1 cellular context compared by ENCODE assay signal in the genomic region with DNA sequence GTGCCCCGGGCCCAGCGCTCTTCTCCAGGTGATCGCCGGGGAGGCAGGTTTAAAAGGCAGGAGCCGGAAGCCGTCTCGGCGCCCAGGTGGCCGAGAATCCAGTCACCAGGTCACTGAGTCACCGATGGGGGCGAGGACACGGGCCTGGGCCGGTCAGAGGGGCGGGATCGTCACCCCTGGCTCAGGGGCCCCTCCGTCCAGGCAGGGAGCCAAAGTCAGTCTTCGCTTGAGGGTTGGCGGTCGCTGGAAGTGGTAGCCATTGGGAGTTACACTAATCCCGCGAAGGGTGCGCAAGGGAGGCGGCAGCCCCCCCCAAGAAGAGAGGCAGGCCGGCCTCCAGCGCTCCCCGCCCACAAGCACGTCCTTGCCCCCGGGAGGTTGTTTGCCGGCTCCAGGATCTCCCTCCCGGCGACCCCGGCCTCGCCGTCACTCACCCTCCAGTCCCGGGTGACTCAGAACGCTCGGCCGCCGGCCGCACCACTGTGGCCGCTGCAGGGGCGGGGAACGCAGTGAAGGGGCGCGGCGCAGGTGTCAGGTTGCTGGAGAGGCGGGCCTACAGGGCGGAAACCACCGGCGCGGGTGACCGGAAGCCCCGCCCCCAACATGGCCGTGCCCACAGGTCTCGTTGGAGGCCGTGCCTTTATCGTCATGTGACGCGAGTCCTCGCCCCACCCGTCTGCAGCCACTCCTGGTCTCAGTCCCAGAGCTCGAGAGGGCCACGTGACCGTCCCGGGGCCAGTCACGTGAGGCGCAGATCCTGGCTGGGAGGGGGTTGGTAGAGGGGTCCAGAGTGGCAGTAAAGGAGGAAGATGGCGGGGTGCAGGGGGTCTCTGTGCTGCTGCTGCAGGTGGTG.
A peak's percentile ranks its signal among the peaks of the same experiment; 100 is the strongest.
TF ChIP-seq lines count a peak whose summit lies in the region.

A gene with protein sequence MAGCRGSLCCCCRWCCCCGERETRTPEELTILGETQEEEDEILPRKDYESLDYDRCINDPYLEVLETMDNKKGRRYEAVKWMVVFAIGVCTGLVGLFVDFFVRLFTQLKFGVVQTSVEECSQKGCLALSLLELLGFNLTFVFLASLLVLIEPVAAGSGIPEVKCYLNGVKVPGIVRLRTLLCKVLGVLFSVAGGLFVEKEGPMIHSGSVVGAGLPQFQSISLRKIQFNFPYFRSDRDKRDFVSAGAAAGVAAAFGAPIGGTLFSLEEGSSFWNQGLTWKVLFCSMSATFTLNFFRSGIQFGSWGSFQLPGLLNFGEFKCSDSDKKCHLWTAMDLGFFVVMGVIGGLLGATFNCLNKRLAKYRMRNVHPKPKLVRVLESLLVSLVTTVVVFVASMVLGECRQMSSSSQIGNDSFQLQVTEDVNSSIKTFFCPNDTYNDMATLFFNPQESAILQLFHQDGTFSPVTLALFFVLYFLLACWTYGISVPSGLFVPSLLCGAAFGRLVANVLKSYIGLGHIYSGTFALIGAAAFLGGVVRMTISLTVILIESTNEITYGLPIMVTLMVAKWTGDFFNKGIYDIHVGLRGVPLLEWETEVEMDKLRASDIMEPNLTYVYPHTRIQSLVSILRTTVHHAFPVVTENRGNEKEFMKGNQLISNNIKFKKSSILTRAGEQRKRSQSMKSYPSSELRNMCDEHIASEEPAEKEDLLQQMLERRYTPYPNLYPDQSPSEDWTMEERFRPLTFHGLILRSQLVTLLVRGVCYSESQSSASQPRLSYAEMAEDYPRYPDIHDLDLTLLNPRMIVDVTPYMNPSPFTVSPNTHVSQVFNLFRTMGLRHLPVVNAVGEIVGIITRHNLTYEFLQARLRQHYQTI (plus strand): TSS at position 738 of the 853 bp plus-strand sequence. CDS start 72 bp downstream, at position 810.
A gene (minus strand): TSS at position 511 of the 853 bp plus-strand sequence. CDS start 2,848 bp downstream, outside the sequence.

TF ChIP-seq in K562, 482 proteins besides CTCF, POLR2A, EP300 and RAD21 (continued from another document and continues in another):
- TF ChIP-seq, protein P1, sequence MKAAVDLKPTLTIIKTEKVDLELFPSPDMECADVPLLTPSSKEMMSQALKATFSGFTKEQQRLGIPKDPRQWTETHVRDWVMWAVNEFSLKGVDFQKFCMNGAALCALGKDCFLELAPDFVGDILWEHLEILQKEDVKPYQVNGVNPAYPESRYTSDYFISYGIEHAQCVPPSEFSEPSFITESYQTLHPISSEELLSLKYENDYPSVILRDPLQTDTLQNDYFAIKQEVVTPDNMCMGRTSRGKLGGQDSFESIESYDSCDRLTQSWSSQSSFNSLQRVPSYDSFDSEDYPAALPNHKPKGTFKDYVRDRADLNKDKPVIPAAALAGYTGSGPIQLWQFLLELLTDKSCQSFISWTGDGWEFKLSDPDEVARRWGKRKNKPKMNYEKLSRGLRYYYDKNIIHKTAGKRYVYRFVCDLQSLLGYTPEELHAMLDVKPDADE (conservative IDR thresholded peaks at IDR 0.05; ENCODE audit: control insufficient read depth, low read depth, low read length) = peak; percentile 80
- TF ChIP-seq PHTF2 (CRISPR knock-in tag; IDR thresholded peaks at IDR 0.05) = no peak
- TF ChIP-seq YBX1 (IDR thresholded peaks at IDR 0.05) = no peak
- TF ChIP-seq, protein P2, sequence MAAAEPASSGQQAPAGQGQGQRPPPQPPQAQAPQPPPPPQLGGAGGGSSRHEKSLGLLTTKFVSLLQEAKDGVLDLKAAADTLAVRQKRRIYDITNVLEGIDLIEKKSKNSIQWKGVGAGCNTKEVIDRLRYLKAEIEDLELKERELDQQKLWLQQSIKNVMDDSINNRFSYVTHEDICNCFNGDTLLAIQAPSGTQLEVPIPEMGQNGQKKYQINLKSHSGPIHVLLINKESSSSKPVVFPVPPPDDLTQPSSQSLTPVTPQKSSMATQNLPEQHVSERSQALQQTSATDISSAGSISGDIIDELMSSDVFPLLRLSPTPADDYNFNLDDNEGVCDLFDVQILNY (CRISPR knock-in tag; IDR thresholded peaks at IDR 0.05) = no peak
- no peak for TF ChIP-seq KDM2B (CRISPR knock-in tag; IDR thresholded peaks at IDR 0.05)
- TF ChIP-seq, protein P3, sequence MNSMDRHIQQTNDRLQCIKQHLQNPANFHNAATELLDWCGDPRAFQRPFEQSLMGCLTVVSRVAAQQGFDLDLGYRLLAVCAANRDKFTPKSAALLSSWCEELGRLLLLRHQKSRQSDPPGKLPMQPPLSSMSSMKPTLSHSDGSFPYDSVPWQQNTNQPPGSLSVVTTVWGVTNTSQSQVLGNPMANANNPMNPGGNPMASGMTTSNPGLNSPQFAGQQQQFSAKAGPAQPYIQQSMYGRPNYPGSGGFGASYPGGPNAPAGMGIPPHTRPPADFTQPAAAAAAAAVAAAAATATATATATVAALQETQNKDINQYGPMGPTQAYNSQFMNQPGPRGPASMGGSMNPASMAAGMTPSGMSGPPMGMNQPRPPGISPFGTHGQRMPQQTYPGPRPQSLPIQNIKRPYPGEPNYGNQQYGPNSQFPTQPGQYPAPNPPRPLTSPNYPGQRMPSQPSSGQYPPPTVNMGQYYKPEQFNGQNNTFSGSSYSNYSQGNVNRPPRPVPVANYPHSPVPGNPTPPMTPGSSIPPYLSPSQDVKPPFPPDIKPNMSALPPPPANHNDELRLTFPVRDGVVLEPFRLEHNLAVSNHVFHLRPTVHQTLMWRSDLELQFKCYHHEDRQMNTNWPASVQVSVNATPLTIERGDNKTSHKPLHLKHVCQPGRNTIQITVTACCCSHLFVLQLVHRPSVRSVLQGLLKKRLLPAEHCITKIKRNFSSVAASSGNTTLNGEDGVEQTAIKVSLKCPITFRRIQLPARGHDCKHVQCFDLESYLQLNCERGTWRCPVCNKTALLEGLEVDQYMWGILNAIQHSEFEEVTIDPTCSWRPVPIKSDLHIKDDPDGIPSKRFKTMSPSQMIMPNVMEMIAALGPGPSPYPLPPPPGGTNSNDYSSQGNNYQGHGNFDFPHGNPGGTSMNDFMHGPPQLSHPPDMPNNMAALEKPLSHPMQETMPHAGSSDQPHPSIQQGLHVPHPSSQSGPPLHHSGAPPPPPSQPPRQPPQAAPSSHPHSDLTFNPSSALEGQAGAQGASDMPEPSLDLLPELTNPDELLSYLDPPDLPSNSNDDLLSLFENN (IDR thresholded peaks at IDR 0.05; ENCODE audit: low read depth in 2 of 2, low read length in 2 of 2) = no peak; a peak in 1 of 4 replicates
- TF ChIP-seq, protein P4, sequence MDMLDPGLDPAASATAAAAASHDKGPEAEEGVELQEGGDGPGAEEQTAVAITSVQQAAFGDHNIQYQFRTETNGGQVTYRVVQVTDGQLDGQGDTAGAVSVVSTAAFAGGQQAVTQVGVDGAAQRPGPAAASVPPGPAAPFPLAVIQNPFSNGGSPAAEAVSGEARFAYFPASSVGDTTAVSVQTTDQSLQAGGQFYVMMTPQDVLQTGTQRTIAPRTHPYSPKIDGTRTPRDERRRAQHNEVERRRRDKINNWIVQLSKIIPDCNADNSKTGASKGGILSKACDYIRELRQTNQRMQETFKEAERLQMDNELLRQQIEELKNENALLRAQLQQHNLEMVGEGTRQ (CRISPR knock-in tag; IDR thresholded peaks at IDR 0.05) = peak; percentile 100
- no peak for TF ChIP-seq SIN3B (IDR thresholded peaks at IDR 0.05; ENCODE audit: low read depth)
- no peak for TF ChIP-seq ZNF134 (CRISPR knock-in tag; conservative IDR thresholded peaks at IDR 0.05)
- TF ChIP-seq GABPB1 (CRISPR knock-in tag; IDR thresholded peaks at IDR 0.05) = peak; percentile 94
- peak; percentile 75 for TF ChIP-seq FIP1L1 (IDR thresholded peaks at IDR 0.05; ENCODE audit: low read depth, low read length, poor library complexity, severe bottlenecking)
- TF ChIP-seq PPARD (CRISPR knock-in tag; IDR thresholded peaks at IDR 0.05) = 0 out of 2 replicates have a peak, but pooled peaks have one; percentile 32
- TF ChIP-seq, protein P5, sequence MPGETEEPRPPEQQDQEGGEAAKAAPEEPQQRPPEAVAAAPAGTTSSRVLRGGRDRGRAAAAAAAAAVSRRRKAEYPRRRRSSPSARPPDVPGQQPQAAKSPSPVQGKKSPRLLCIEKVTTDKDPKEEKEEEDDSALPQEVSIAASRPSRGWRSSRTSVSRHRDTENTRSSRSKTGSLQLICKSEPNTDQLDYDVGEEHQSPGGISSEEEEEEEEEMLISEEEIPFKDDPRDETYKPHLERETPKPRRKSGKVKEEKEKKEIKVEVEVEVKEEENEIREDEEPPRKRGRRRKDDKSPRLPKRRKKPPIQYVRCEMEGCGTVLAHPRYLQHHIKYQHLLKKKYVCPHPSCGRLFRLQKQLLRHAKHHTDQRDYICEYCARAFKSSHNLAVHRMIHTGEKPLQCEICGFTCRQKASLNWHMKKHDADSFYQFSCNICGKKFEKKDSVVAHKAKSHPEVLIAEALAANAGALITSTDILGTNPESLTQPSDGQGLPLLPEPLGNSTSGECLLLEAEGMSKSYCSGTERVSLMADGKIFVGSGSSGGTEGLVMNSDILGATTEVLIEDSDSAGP (CRISPR knock-in tag; IDR thresholded peaks at IDR 0.05) = no peak
- TF ChIP-seq, protein P6, sequence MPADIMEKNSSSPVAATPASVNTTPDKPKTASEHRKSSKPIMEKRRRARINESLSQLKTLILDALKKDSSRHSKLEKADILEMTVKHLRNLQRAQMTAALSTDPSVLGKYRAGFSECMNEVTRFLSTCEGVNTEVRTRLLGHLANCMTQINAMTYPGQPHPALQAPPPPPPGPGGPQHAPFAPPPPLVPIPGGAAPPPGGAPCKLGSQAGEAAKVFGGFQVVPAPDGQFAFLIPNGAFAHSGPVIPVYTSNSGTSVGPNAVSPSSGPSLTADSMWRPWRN (IDR thresholded peaks at IDR 0.05; ENCODE audit: low read depth) = peak; percentile 91
- no peak for TF ChIP-seq ZNF146 (CRISPR knock-in tag; IDR thresholded peaks at IDR 0.05; ENCODE audit: unreplicated experiment)
- TF ChIP-seq, protein P7, sequence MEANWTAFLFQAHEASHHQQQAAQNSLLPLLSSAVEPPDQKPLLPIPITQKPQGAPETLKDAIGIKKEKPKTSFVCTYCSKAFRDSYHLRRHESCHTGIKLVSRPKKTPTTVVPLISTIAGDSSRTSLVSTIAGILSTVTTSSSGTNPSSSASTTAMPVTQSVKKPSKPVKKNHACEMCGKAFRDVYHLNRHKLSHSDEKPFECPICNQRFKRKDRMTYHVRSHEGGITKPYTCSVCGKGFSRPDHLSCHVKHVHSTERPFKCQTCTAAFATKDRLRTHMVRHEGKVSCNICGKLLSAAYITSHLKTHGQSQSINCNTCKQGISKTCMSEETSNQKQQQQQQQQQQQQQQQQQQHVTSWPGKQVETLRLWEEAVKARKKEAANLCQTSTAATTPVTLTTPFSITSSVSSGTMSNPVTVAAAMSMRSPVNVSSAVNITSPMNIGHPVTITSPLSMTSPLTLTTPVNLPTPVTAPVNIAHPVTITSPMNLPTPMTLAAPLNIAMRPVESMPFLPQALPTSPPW (CRISPR knock-in tag; IDR thresholded peaks at IDR 0.05) = no peak
- TF ChIP-seq, protein P8, sequence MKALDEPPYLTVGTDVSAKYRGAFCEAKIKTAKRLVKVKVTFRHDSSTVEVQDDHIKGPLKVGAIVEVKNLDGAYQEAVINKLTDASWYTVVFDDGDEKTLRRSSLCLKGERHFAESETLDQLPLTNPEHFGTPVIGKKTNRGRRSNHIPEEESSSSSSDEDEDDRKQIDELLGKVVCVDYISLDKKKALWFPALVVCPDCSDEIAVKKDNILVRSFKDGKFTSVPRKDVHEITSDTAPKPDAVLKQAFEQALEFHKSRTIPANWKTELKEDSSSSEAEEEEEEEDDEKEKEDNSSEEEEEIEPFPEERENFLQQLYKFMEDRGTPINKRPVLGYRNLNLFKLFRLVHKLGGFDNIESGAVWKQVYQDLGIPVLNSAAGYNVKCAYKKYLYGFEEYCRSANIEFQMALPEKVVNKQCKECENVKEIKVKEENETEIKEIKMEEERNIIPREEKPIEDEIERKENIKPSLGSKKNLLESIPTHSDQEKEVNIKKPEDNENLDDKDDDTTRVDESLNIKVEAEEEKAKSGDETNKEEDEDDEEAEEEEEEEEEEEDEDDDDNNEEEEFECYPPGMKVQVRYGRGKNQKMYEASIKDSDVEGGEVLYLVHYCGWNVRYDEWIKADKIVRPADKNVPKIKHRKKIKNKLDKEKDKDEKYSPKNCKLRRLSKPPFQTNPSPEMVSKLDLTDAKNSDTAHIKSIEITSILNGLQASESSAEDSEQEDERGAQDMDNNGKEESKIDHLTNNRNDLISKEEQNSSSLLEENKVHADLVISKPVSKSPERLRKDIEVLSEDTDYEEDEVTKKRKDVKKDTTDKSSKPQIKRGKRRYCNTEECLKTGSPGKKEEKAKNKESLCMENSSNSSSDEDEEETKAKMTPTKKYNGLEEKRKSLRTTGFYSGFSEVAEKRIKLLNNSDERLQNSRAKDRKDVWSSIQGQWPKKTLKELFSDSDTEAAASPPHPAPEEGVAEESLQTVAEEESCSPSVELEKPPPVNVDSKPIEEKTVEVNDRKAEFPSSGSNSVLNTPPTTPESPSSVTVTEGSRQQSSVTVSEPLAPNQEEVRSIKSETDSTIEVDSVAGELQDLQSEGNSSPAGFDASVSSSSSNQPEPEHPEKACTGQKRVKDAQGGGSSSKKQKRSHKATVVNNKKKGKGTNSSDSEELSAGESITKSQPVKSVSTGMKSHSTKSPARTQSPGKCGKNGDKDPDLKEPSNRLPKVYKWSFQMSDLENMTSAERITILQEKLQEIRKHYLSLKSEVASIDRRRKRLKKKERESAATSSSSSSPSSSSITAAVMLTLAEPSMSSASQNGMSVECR (CRISPR knock-in tag; IDR thresholded peaks at IDR 0.05) = peak; percentile 99
- TF ChIP-seq TBP (optimal IDR thresholded peaks at IDR 0.05; ENCODE audit: low read depth, low read length) = peak; percentile 86
- TF ChIP-seq ZNF224 (CRISPR knock-in tag; IDR thresholded peaks at IDR 0.05) = no peak
- TF ChIP-seq POLR2AphosphoS2 (IDR thresholded peaks at IDR 0.05; ENCODE audit: low read length) = peak; percentile 51; the same call in 1 of the 2 replicates
- peak; percentile 58; the same call in 1 of the 2 replicates for TF ChIP-seq ZKSCAN1 (IDR thresholded peaks at IDR 0.05; ENCODE audit: low read depth, low read length)
- TF ChIP-seq NFIX (CRISPR knock-in tag; IDR thresholded peaks at IDR 0.05; ENCODE audit: low read depth) = no peak
- TF ChIP-seq, protein P9, sequence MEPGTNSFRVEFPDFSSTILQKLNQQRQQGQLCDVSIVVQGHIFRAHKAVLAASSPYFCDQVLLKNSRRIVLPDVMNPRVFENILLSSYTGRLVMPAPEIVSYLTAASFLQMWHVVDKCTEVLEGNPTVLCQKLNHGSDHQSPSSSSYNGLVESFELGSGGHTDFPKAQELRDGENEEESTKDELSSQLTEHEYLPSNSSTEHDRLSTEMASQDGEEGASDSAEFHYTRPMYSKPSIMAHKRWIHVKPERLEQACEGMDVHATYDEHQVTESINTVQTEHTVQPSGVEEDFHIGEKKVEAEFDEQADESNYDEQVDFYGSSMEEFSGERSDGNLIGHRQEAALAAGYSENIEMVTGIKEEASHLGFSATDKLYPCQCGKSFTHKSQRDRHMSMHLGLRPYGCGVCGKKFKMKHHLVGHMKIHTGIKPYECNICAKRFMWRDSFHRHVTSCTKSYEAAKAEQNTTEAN (CRISPR knock-in tag; IDR thresholded peaks at IDR 0.05) = peak; percentile 86
- TF ChIP-seq, protein P10, sequence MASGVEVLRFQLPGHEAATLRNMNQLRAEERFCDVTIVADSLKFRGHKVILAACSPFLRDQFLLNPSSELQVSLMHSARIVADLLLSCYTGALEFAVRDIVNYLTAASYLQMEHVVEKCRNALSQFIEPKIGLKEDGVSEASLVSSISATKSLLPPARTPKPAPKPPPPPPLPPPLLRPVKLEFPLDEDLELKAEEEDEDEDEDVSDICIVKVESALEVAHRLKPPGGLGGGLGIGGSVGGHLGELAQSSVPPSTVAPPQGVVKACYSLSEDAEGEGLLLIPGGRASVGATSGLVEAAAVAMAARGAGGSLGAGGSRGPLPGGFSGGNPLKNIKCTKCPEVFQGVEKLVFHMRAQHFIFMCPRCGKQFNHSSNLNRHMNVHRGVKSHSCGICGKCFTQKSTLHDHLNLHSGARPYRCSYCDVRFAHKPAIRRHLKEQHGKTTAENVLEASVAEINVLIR (CRISPR knock-in tag; IDR thresholded peaks at IDR 0.05) = peak; percentile 67; the same call in 1 of the 2 replicates
